9 cellular contexts compared by ENCODE assay signal in genomic region chr5:170278611-170279500, GRCh38. TPM values are rescaled to one million over a fixed set of nuclear protein-coding genes. Genes with fewer than 3 reads are reported as not detected.
DNase-seq lines count a peak whose midpoint lies in the region; ATAC-seq and TF ChIP-seq lines count a peak whose summit lies in the region.
"Had no signal": no experiment of that assay in that cellular context is flagged by ENCODE, and none has a peak within 500 bp of the region (broad histone marks: within the 10 kb centered on the region; RNA-seq: fewer than 3 reads in every experiment).

No MANE protein-coding gene starts in this region.

- no TSS peak for BruUV-seq in PC-9 (replicated peaks; lab: Mats Ljungman, UMichigan)

- H3K79me2 ChIP-seq in PC-9 (ENCODE audit: low read depth), result no peaks in the 10 kb centered on the region

- DNase-seq in activated B cell treated with CpG ODN at 0.5 μM for 24 hours (peak; percentile 62), DMS53 treated with DMSO at 0.1 percent for 48 hours (lab: John Stamatoyannopoulos, UW; ENCODE audit: unreplicated experiment) (no peak), NCI-H187 (lab: John Stamatoyannopoulos, UW) (no peak), PC-9 (no peak)
- peak; percentile 47 to 71 (median 59) for DNase-seq in stimulated activated CD4-positive, alpha-beta T cell treated with anti-CD3 and anti-CD28 coated beads, Interleukin-1b, Interleukin-23, amount 100 ng/mL, for 24 hours (ENCODE audit: low read depth in 4 of 4, low spot score in 1 of 4)

- POLR2A ChIA-PET in activated B cell treated with CpG ODN at 0.5 μM for 24 hours (lab: Charles Lee), result interaction anchor here (0.6 to 4.5 kb wide), 8 partner anchors 9 to 61 kb away, joined by 3 to 69 read pairs (median 8); partner anchors contain the start of gene LCP2
- POLR2A ChIA-PET in PC-9 (lab: Charles Lee; ENCODE audit: unreplicated experiment), result no interaction called here

- intact Hi-C loops in activated B cell treated with CpG ODN at 0.5 μM for 24 hours (cut with micrococcal nuclease) (loop anchor here (1.0 to 5.0 kb wide), 4 partner anchors 14 to 697 kb away; partner anchors contain the start of genes LCP2 and SPDL1), PC-9 (cut with micrococcal nuclease; ENCODE audit: unreplicated experiment) (no loop called here)
- intact Hi-C loops in dendritic cell treated with granulocyte-macrophage colony-stimulating factor and Interleukin-4, amounts not matched to agents 40 ng/mL and 50 ng/mL, for 4 days (cut with micrococcal nuclease), result no loop called here

- CTCF ChIA-PET in activated B cell treated with CpG ODN at 0.5 μM for 24 hours (lab: Charles Lee), result interaction anchor here (0.6 to 15.7 kb wide), 9 partner anchors 10 to 61 kb away, joined by 3 to 289 read pairs (median 5); no protein-coding TSS in a partner anchor
- CTCF ChIA-PET in PC-9 (lab: Charles Lee), result no interaction called here

- H3K27me3 Mint-ChIP-seq in activated B cell treated with CpG ODN at 0.5 μM for 24 hours, result no peaks in the 10 kb centered on the region
- H3K27me3 Mint-ChIP-seq in dendritic cell treated with granulocyte-macrophage colony-stimulating factor and Interleukin-4, amounts not matched to agents 40 ng/mL and 50 ng/mL, for 4 days, result no peaks in the 10 kb centered on the region

- no peaks in the 10 kb centered on the region for H3K9me3 ChIP-seq in PC-9 (ENCODE audit: insufficient read depth, low read depth)

- no peak overlapping the region for H3K4me3 ChIP-seq in PC-9

- H3K4me3 Mint-ChIP-seq in activated B cell treated with CpG ODN at 0.5 μM for 24 hours, result peak overlapping the region; percentile 71
- peak overlapping the region; percentile 53 for H3K4me3 Mint-ChIP-seq in dendritic cell treated with granulocyte-macrophage colony-stimulating factor and Interleukin-4, amounts not matched to agents 40 ng/mL and 50 ng/mL, for 4 days

- H3K36me3 ChIP-seq in PC-9 (ENCODE audit: low read depth), result no peaks in the 10 kb centered on the region

- H3K4me2 ChIP-seq in PC-9, result no peak overlapping the region

- no peaks in the 10 kb centered on the region for H4K20me1 ChIP-seq in PC-9 (ENCODE audit: insufficient read depth)

- TF ChIP-seq CTCF in activated B cell treated with CpG ODN at 0.5 μM for 24 hours (IDR thresholded peaks at IDR 0.05), result no peak
- TF ChIP-seq CTCF in PC-9 (conservative IDR thresholded peaks at IDR 0.05), result no peak

- peaks cover 15% of the 10 kb centered on the region for H3K27me3 ChIP-seq in PC-9 (ENCODE audit: insufficient read depth, low read depth)

- H2AFZ ChIP-seq in PC-9, result no peak overlapping the region

- peaks cover 8% of the 10 kb centered on the region for H3K9me3 Mint-ChIP-seq in activated B cell treated with CpG ODN at 0.5 μM for 24 hours
- H3K9me3 Mint-ChIP-seq in dendritic cell treated with granulocyte-macrophage colony-stimulating factor and Interleukin-4, amounts not matched to agents 40 ng/mL and 50 ng/mL, for 4 days, result no peaks in the 10 kb centered on the region

- ATAC-seq in GM19452 (IDR thresholded peaks at IDR 0.05; ENCODE audit: unreplicated experiment) (peak; percentile 81), HG03432 (IDR thresholded peaks at IDR 0.05; ENCODE audit: unreplicated experiment) (peak; percentile 92), activated B cell treated with CpG ODN at 0.5 μM for 24 hours (ENCODE audit: low read depth) (peak; percentile 86)

- no peaks in the 10 kb centered on the region for H3F3A ChIP-seq in PC-9 (ENCODE audit: insufficient read depth, low read depth)

- no peaks in the 10 kb centered on the region for H3K9me2 ChIP-seq in PC-9 (ENCODE audit: insufficient read depth)

- peaks cover 55% of the 10 kb centered on the region for H3K4me1 Mint-ChIP-seq in activated B cell treated with CpG ODN at 0.5 μM for 24 hours
- H3K4me1 Mint-ChIP-seq in dendritic cell treated with granulocyte-macrophage colony-stimulating factor and Interleukin-4, amounts not matched to agents 40 ng/mL and 50 ng/mL, for 4 days (ENCODE audit: low read depth), result peaks cover 96% of the 10 kb centered on the region

- peak overlapping the region; percentile 95 for H3K27ac Mint-ChIP-seq in activated B cell treated with CpG ODN at 0.5 μM for 24 hours
- H3K27ac Mint-ChIP-seq in dendritic cell treated with granulocyte-macrophage colony-stimulating factor and Interleukin-4, amounts not matched to agents 40 ng/mL and 50 ng/mL, for 4 days, result peak overlapping the region; percentile 73

- H3K27ac ChIP-seq in PC-9, result no peak overlapping the region
- H3K27ac ChIP-seq: VCaP had no signal

- H3K36me3 Mint-ChIP-seq in activated B cell treated with CpG ODN at 0.5 μM for 24 hours (ENCODE audit: low read depth), result peaks cover 5% of the 10 kb centered on the region
- peaks cover 100% of the 10 kb centered on the region for H3K36me3 Mint-ChIP-seq in dendritic cell treated with granulocyte-macrophage colony-stimulating factor and Interleukin-4, amounts not matched to agents 40 ng/mL and 50 ng/mL, for 4 days (ENCODE audit: low read depth)

- H3K4me1 ChIP-seq in PC-9 (replicated peaks; ENCODE audit: insufficient read depth), result no peaks in the 10 kb centered on the region; the same call in 1 of the 2 replicates

RNA-seq across cellular contexts. Expression of gene LCP2, which starts 18.7 kb away (rescaled TPM):
- total RNA-seq in activated B cell treated with CpG ODN at 0.5 μM for 24 hours (7.0 and 8.5 TPM in 2 replicates), PC-9 (2021) (not detected in 2 replicates)

RNA-seq across cellular contexts. Expression of gene C5orf58, which starts 46.1 kb away (rescaled TPM):
- not detected in 2 replicates for total RNA-seq in activated B cell treated with CpG ODN at 0.5 μM for 24 hours
- total RNA-seq in PC-9 (2021), result not detected in 2 replicates

Comparison
In these comparisons a context has a peak if more than half of its experiments do, and no peak if none do; other contexts are left out.
1. DNase-seq: peak in activated B cell treated with CpG ODN at 0.5 μM for 24 hours (single experiment) and stimulated activated CD4-positive, alpha-beta T cell treated with anti-CD3 and anti-CD28 coated beads, Interleukin-1b, Interleukin-23, amount 100 ng/mL, for 24 hours (4 of 4); none in DMS53 treated with DMSO at 0.1 percent for 48 hours (single experiment), NCI-H187 (0 of 2) and PC-9 (0 of 2).
2. Peak in every context shown above with its lines, with median percentiles within 50 percentile points of each other: ATAC-seq.